11 cellular contexts compared by ENCODE assay signal in the genomic region with DNA sequence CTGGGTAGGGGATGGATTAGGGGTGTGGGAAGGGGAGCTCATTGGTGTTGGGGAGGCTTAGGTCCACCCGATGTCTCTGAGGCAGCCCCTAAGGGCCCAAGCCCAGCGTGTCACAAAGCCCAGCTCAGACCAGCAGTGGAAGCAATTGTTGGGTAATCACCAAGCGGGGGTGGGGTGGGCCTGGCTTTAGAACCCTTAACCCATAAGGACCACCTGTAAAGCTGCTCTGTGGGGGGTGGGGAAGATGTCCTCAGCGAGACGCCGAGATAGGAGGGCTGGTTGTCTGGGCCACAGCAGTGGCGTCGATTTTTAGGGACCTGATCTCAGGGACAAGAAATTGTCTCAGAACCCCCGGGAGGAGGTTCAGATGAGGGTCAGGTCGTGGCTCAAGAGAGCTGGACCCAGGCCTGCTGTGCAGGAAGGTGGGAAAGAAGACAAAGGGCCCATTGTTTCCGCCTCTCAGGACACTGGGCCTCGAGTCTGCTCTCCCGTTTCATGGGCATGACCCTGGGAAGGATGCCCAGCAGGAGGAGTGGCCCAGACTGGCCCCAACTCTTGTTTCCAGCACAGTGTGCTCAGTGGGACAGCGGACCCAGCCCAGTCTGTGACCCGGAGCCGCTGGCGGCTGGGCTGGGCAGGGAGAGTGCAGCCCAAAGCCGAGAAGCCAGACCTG. TPM values are rescaled to one million over a fixed set of nuclear protein-coding genes. Genes with fewer than 3 reads are reported as not detected.
DNase-seq lines count a peak whose midpoint lies in the region; ATAC-seq and TF ChIP-seq lines count a peak whose summit lies in the region.
"Had no signal": no experiment of that assay in that cellular context is flagged by ENCODE, and none has a peak within 500 bp of the region (broad histone marks: within the 10 kb centered on the region; RNA-seq: fewer than 3 reads in every experiment).

No MANE protein-coding gene starts in this region.

- H3K27ac ChIP-seq in RWPE1, result peak overlapping the region; percentile 60
- H3K27ac ChIP-seq: Peyer's patch had no signal

- no peak for TF ChIP-seq CTCF in RWPE1 (conservative IDR thresholded peaks at IDR 0.05; ENCODE audit: low read depth)

- intact Hi-C loops in left cardiac atrium (cut with DNase I), result loop anchor here in 1 of 2 donors (10.0 kb wide), 1 partner anchor 55 kb away; no protein-coding TSS in a partner anchor

- POLR2A ChIA-PET in RWPE1 (lab: Yijun Ruan, JAX; ENCODE audit: low non-redundant PET), result no interaction called here

- ATAC-seq in left cardiac atrium (peak; percentile 53 to 69), GM19397 (IDR thresholded peaks at IDR 0.05; ENCODE audit: unreplicated experiment) (no peak), HG02870 (IDR thresholded peaks at IDR 0.05; ENCODE audit: unreplicated experiment) (no peak)

- CTCF ChIA-PET in RWPE1 (lab: Yijun Ruan, JAX), result interaction anchor here (1.4 kb wide), 1 partner anchor 16 kb away, joined by 3 read pairs; a partner anchor contains a TSS

- peak; percentile 92 for DNase-seq in COLO829 (ENCODE audit: low spot score)
- no peak for DNase-seq in RWPE1 (ENCODE audit: low spot score)
- peak; percentile 68 for DNase-seq in left cardiac atrium
- peak; percentile 45 for DNase-seq in occipital lobe (lab: John Stamatoyannopoulos, UW)
- no peak for DNase-seq in SKM-1 (lab: John Stamatoyannopoulos, UW; ENCODE audit: unreplicated experiment)
- no peak for DNase-seq in cerebellar nuclear complex (lab: John Stamatoyannopoulos, UW)
- DNase-seq: activated CD8-positive, alpha-beta memory T cell treated with anti-CD3 and anti-CD28 coated beads, Interleukin-2, amount 50 U/mL, for 4 hours; Peyer's patch; stimulated activated CD4-positive, alpha-beta T cell treated with anti-CD3 and anti-CD28 coated beads, Interleukin-12 subunit alpha, Interleukin-12 subunit beta, amount 100 ng/mL, for 4 hours had no signal

RNA-seq across cellular contexts. Expression of a gene that starts 15.9 kb away (rescaled TPM):
- total RNA-seq in left cardiac atrium, result 1 to 10 TPM; 5.0 to 5.1 TPM
- not detected for total RNA-seq in occipital lobe

RNA-seq across cellular contexts. Expression of a gene that starts 29.9 kb away (rescaled TPM):
- total RNA-seq in left cardiac atrium (1 to 10 TPM; 5.5 to 7.7 TPM), occipital lobe (1.9 TPM)

RNA-seq across cellular contexts. Expression of a gene that starts 32.2 kb away (rescaled TPM):
- total RNA-seq in left cardiac atrium, result 10 to 100 TPM; 45.7 to 70.8 TPM
- 1.2 TPM for total RNA-seq in occipital lobe

Comparison
In these comparisons a context has a peak if more than half of its experiments do, and no peak if none do; other contexts are left out.
1. DNase-seq: peak in COLO829 (single experiment), left cardiac atrium (single experiment) and occipital lobe (single experiment); none in RWPE1 (single experiment), SKM-1 (single experiment) and cerebellar nuclear complex (0 of 2).
2. ATAC-seq: peak in left cardiac atrium (2 of 2); none in GM19397 (single experiment) and HG02870 (single experiment).
3. RNA of a gene that starts 32.2 kb away (total RNA-seq): 45.7 to 70.8 TPM in left cardiac atrium; 1.2 TPM in occipital lobe (single experiment); every median in the first group is over 10 times any median in the second.